ENCODE assay signal across 18 cellular contexts in genomic region chr22:24164243-24164642, GRCh38.
"Had no signal": no experiment of that assay in that cellular context is flagged by ENCODE, and none has a peak within 500 bp of the region (broad histone marks: within the 10 kb centered on the region; RNA-seq: fewer than 3 reads in every experiment).

No MANE protein-coding gene starts in this region.

- H3K27ac ChIP-seq: brain microvascular endothelial cell, psoas muscle, testis had no signal

- H3K4me3 ChIP-seq: psoas muscle, testis had no signal

- ATAC-seq: activated CD4-positive, CD25-positive, alpha-beta regulatory T cell treated with anti-CD3 and anti-CD28 coated beads, Interleukin-2, amount 50 U/mL, for 24 hours; esophagus mucosa; psoas muscle had no signal

- H3K27ac Mint-ChIP-seq: activated CD4-positive, alpha-beta memory T cell treated with anti-CD3 and anti-CD28 coated beads, Interleukin-2, amount 10 ng/mL, durations not matched to agents 7 days and 5 days; activated T-helper 1 cell treated with anti-CD3 and anti-CD28 coated beads, Interleukin-12 subunit alpha, Interleukin-12 subunit beta, Interleukin-2, Interleukin-4 antibody, amounts not matched to agents 30 ng/mL and 10 ng/mL and 1 ng/mL, durations not matched to agents 14 hours and 24 hours and 36 hours; nephron progenitor cell had no signal

- H3K9me3 Mint-ChIP-seq: activated CD4-positive, alpha-beta memory T cell treated with anti-CD3 and anti-CD28 coated beads, Interleukin-2, amount 10 ng/mL, durations not matched to agents 7 days and 5 days; activated T-helper 1 cell treated with anti-CD3 and anti-CD28 coated beads, Interleukin-12 subunit alpha, Interleukin-12 subunit beta, Interleukin-2, Interleukin-4 antibody, amounts not matched to agents 30 ng/mL and 10 ng/mL and 1 ng/mL, durations not matched to agents 14 hours and 24 hours and 36 hours; nephron progenitor cell; stimulated activated naive CD8-positive, alpha-beta T cell treated with anti-CD3 and anti-CD28 coated beads, Interleukin-15, Interleukin-2, amounts not matched to agents 100 ng/mL and 50 ng/mL, for 24 hours; T-helper 1 cell treated with Interleukin-12 subunit alpha and Interleukin-12 subunit beta and Interleukin-4 antibody, amounts not matched to agents 30 μg/mL and 1 μg/mL, for 36 hours had no signal

- DNase-seq: activated CD4-positive, alpha-beta memory T cell treated with anti-CD3 and anti-CD28 coated beads, Interleukin-2, amount 10 ng/mL, durations not matched to agents 7 days and 5 days; activated CD8-positive, alpha-beta memory T cell treated with anti-CD3 and anti-CD28 coated beads, Interleukin-2, amount 50 U/mL, for 4 hours; activated naive CD4-positive, alpha-beta T cell treated with anti-CD3 and anti-CD28 coated beads, Interleukin-2, amount 50 U/mL, for 16 hours; amygdala; brain microvascular endothelial cell; dermis blood vessel endothelial cell; glutamatergic neuron; left colon; nephron progenitor cell; psoas muscle; stimulated activated CD4-positive, alpha-beta T cell treated with anti-CD3 and anti-CD28 coated beads, Interleukin-2, amount 100 ng/mL, for 48 hours; testis had no signal

- H3K4me3 Mint-ChIP-seq: activated CD4-positive, alpha-beta memory T cell treated with anti-CD3 and anti-CD28 coated beads, Interleukin-2, amount 10 ng/mL, durations not matched to agents 7 days and 5 days; activated T-helper 1 cell treated with anti-CD3 and anti-CD28 coated beads, Interleukin-12 subunit alpha, Interleukin-12 subunit beta, Interleukin-2, Interleukin-4 antibody, amounts not matched to agents 30 ng/mL and 10 ng/mL and 1 ng/mL, durations not matched to agents 14 hours and 24 hours and 36 hours; nephron progenitor cell; stimulated activated naive CD8-positive, alpha-beta T cell treated with anti-CD3 and anti-CD28 coated beads, Interleukin-15, Interleukin-2, amounts not matched to agents 100 ng/mL and 50 ng/mL, for 24 hours; T-helper 1 cell treated with Interleukin-12 subunit alpha and Interleukin-12 subunit beta and Interleukin-4 antibody, amounts not matched to agents 30 μg/mL and 1 μg/mL, for 36 hours had no signal

- H3K9me3 ChIP-seq: psoas muscle, SK-N-SH, testis had no signal

- H3K27me3 Mint-ChIP-seq: activated CD4-positive, alpha-beta memory T cell treated with anti-CD3 and anti-CD28 coated beads, Interleukin-2, amount 10 ng/mL, durations not matched to agents 7 days and 5 days; stimulated activated naive CD8-positive, alpha-beta T cell treated with anti-CD3 and anti-CD28 coated beads, Interleukin-15, Interleukin-2, amounts not matched to agents 100 ng/mL and 50 ng/mL, for 24 hours had no signal

- H3K27me3 ChIP-seq: brain microvascular endothelial cell, testis had no signal
